In genomic region chr7:101097561-101097960, GRCh38 we compare ENCODE assay signal across 21 cellular contexts.
"Had no signal": no experiment of that assay in that cellular context is flagged by ENCODE, and none has a peak within 500 bp of the region (broad histone marks: within the 10 kb centered on the region; RNA-seq: fewer than 3 reads in every experiment).

No MANE protein-coding gene starts in this region.

- H3K9me3 Mint-ChIP-seq: activated CD4-positive, alpha-beta T cell treated with anti-CD3 and anti-CD28 coated beads, Interleukin-2, amount 10 ng/mL, durations not matched to agents 7 days and 5 days; activated CD8-positive, alpha-beta T cell treated with anti-CD3 and anti-CD28 coated beads for 36 hours; activated naive CD4-positive, alpha-beta T cell treated with anti-CD3 and anti-CD28 coated beads, Interleukin-2, amount 50 U/mL, for 72 hours; neural crest cell; T-helper 1 cell treated with Interleukin-12 subunit alpha and Interleukin-12 subunit beta and Interleukin-4 antibody, amounts not matched to agents 30 μg/mL and 1 μg/mL, for 36 hours had no signal

- H3K4me3 ChIP-seq: breast epithelium, coronary artery, heart right ventricle, upper lobe of right lung had no signal

- H3K27ac Mint-ChIP-seq: activated CD4-positive, alpha-beta T cell treated with anti-CD3 and anti-CD28 coated beads, Interleukin-2, amount 10 ng/mL, durations not matched to agents 7 days and 5 days; activated CD8-positive, alpha-beta memory T cell treated with anti-CD3 and anti-CD28 coated beads, Interleukin-2, amount 10 ng/mL, durations not matched to agents 7 days and 5 days; activated CD8-positive, alpha-beta T cell treated with anti-CD3 and anti-CD28 coated beads for 36 hours; endodermal cell had no signal

- H3K4me3 Mint-ChIP-seq: activated CD4-positive, alpha-beta T cell treated with anti-CD3 and anti-CD28 coated beads, Interleukin-2, amount 10 ng/mL, durations not matched to agents 7 days and 5 days; activated CD8-positive, alpha-beta memory T cell treated with anti-CD3 and anti-CD28 coated beads, Interleukin-2, amount 10 ng/mL, durations not matched to agents 7 days and 5 days; activated CD8-positive, alpha-beta T cell treated with anti-CD3 and anti-CD28 coated beads for 36 hours; endodermal cell; naive thymus-derived CD4-positive, alpha-beta T cell; neural crest cell; T-helper 1 cell treated with Interleukin-12 subunit alpha and Interleukin-12 subunit beta and Interleukin-4 antibody, amounts not matched to agents 30 μg/mL and 1 μg/mL, for 36 hours had no signal

- DNase-seq: activated CD4-positive, alpha-beta T cell treated with anti-CD3 and anti-CD28 coated beads, Interleukin-2, amount 10 ng/mL, durations not matched to agents 7 days and 5 days; activated CD8-positive, alpha-beta memory T cell treated with anti-CD3 and anti-CD28 coated beads, Interleukin-2, amount 10 ng/mL, durations not matched to agents 7 days and 5 days; activated CD8-positive, alpha-beta T cell treated with anti-CD3 and anti-CD28 coated beads for 36 hours; activated gamma-delta T cell; activated T-cell treated with anti-CD3 and anti-CD28 coated beads for 4 hours; endodermal cell; heart right ventricle; islet precursor cell; left cardiac atrium; naive thymus-derived CD4-positive, alpha-beta T cell; occipital lobe; retina; stimulated activated CD4-positive, alpha-beta T cell treated with anti-CD3 and anti-CD28 coated beads, Interleukin-4, amount 100 ng/mL, for 24 hours; stimulated activated naive CD8-positive, alpha-beta T cell treated with anti-CD3 and anti-CD28 coated beads, Interleukin-15, Interleukin-2, amounts not matched to agents 100 U/mL and 50 U/mL, for 24 hours; upper lobe of right lung had no signal

- H3K36me3 Mint-ChIP-seq: activated naive CD4-positive, alpha-beta T cell treated with anti-CD3 and anti-CD28 coated beads, Interleukin-2, amount 50 U/mL, for 72 hours had no signal

- ATAC-seq: activated CD4-positive, CD25-positive, alpha-beta regulatory T cell treated with anti-CD3 and anti-CD28 coated beads, Interleukin-2, amount 50 U/mL, for 24 hours; activated CD8-positive, alpha-beta memory T cell treated with anti-CD3 and anti-CD28 coated beads, Interleukin-2, amount 10 ng/mL, durations not matched to agents 7 days and 5 days; activated CD8-positive, alpha-beta T cell treated with anti-CD3 and anti-CD28 coated beads for 36 hours; activated naive CD4-positive, alpha-beta T cell treated with anti-CD3 and anti-CD28 coated beads, Interleukin-2, amount 50 U/mL, for 72 hours; heart right ventricle; left cardiac atrium; naive thymus-derived CD4-positive, alpha-beta T cell; stimulated activated naive CD8-positive, alpha-beta T cell treated with anti-CD3 and anti-CD28 coated beads, Interleukin-15, Interleukin-2, amounts not matched to agents 100 U/mL and 50 U/mL, for 24 hours; upper lobe of right lung had no signal

- H3K27ac ChIP-seq: breast epithelium, coronary artery, heart right ventricle, upper lobe of right lung had no signal

- H3K36me3 ChIP-seq: breast epithelium, heart right ventricle, upper lobe of right lung had no signal

- H3K9me3 ChIP-seq: breast epithelium, heart right ventricle, upper lobe of right lung had no signal

- H3K27me3 ChIP-seq: breast epithelium, upper lobe of right lung had no signal
